Comparison of ENCODE assay signal across 8 cellular contexts in the genomic region with DNA sequence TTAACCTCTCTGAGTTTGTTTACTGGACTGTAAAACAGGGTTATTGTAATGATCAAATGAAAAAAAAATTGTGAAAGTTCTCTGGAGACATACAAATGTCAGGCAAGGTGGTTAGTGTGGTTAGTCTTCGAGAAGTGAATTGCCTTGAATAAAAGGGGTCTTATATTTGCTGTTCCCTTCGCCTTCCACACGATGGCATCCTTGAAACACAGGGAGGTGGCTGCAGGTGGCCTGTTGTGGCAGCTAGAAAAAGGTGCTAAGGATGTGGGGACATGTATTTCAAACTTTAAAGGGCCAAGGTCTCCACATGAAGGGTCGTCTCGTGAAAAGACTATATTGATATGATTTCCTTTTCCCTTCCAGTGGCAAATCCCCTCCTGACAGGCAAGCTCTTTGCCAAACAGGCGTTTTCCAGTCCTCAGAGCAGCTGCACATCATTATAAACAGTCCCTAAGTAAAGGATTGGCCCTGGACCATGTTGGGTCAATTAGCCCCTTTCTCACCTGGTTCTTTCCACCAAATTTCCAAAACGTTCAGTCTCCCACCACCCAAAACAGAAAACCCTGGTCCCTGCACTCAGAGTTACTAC.
DNase-seq lines count a peak whose midpoint lies in the region; ATAC-seq, FAIRE-seq and TF ChIP-seq lines count a peak whose summit lies in the region.

No MANE protein-coding gene starts in this region.

- no peaks in the 10 kb centered on the region for H3K9me3 ChIP-seq in small intestine (ENCODE audit: control insufficient read depth, low read depth)

- H3K27me3 ChIP-seq in small intestine (ENCODE audit: control insufficient read depth in 2 of 2, insufficient read depth in 2 of 2, low read length in 2 of 2) = no peaks in the 10 kb centered on the region

- H3K4me3 ChIP-seq in AG09309 (ENCODE audit: control insufficient read depth, low read depth, low read length) = no peak overlapping the region
- H3K4me3 ChIP-seq in small intestine (ENCODE audit: low read depth in 1 of 2, low read length in 2 of 2) = no peak overlapping the region

- TF ChIP-seq CTCF in AG09309 (IDR thresholded peaks at IDR 0.05; ENCODE audit: control insufficient read depth, insufficient read depth, low read depth, low read length, missing control alignments) = peak; percentile 88

- DNase-seq in AG09309 (ENCODE audit: low read depth) (no peak), GM18507 (ENCODE audit: extremely low spot score, insufficient read length, low read depth) (no peak), NCI-H748 (lab: John Stamatoyannopoulos, UW; ENCODE audit: unreplicated experiment) (peak; percentile 59), activated T-cell treated with anti-CD3 and anti-CD28 coated beads for 24 hours (ENCODE audit: low read depth) (peak; percentile 49), fibroblast of peridontal ligament (ENCODE audit: extremely low read depth) (peak; percentile 65), small intestine (peak; percentile 57), NCI-H1436 treated with DMSO at 0.1 percent for 48 hours (lab: John Stamatoyannopoulos, UW) (no peak)

- no peak for ATAC-seq in GM19452 (IDR thresholded peaks at IDR 0.05; ENCODE audit: unreplicated experiment)

- no peaks in the 10 kb centered on the region for H3K36me3 ChIP-seq in small intestine (ENCODE audit: control insufficient read depth in 2 of 2, insufficient read depth in 2 of 2, low read length in 2 of 2)

- WGBS in small intestine, 3 donors = 23 to 31% (median 23%) methylated on average over 7 of the region's 7 CpGs

- FAIRE-seq in GM18507 (lab: Jason Lieb, UNC) = peak; percentile 54
- FAIRE-seq in small intestine (lab: Jason Lieb, UNC) = no peak

- H3K4me1 ChIP-seq in small intestine (ENCODE audit: control insufficient read depth in 2 of 2, insufficient read depth in 1 of 2, low read depth in 1 of 2, low read length in 1 of 2) = no peaks in the 10 kb centered on the region

- H3K27ac ChIP-seq in small intestine (ENCODE audit: low read depth in 1 of 2, low read length in 1 of 2) = no peak overlapping the region

Comparison
In these comparisons a context has a peak if more than half of its experiments do, and no peak if none do; other contexts are left out.
1. DNase-seq: peak in NCI-H748 (single experiment), activated T-cell treated with anti-CD3 and anti-CD28 coated beads for 24 hours (single experiment), fibroblast of peridontal ligament (single experiment) and small intestine (single experiment); none in AG09309 (single experiment), GM18507 (single experiment) and NCI-H1436 treated with DMSO at 0.1 percent for 48 hours (single experiment).